ENCODE assay signal across 14 cellular contexts in the genomic region with DNA sequence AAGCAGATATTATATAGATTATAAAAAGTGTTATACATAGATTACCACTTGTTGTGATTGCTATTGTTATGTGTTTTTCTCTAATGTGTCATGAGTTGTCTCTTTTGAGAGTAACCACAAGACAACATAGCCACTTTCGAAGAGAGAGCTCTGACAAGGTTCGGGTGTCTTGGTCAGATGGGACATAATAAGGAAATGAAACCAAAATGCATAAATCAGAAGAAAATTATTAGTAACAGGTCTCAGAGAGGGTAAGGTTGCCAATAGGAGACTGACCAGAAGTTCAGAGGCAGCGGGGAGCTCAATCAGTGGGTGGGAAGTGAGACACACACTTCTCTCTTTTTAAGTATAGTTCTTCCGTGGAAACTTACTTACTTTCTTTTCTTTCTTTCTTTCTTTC.
DNase-seq lines count a peak whose midpoint lies in the region; ATAC-seq and TF ChIP-seq lines count a peak whose summit lies in the region.
"Had no signal": no experiment of that assay in that cellular context is flagged by ENCODE, and none has a peak within 500 bp of the region (broad histone marks: within the 10 kb centered on the region; RNA-seq: fewer than 3 reads in every experiment).

No MANE protein-coding gene starts in this region.

- 79 to 85% (median 81%) methylated on average over 4 of the region's 4 CpGs for WGBS in adrenal gland, 4 donors

- no peak for DNase-seq in mesothelial cell of epicardium (ENCODE audit: low spot score in 2 of 2, unreplicated experiment in 2 of 2)
- DNase-seq in adrenal gland: no peak
- DNase-seq in NCI-H1092 (lab: John Stamatoyannopoulos, UW): no peak
- DNase-seq in pons (ENCODE audit: low spot score): no peak
- DNase-seq: BE2C, dermis blood vessel endothelial cell, foreskin melanocyte, NCI-H524 treated with DMSO at 0.1 percent for 48 hours had no signal

- H3K4me3 Mint-ChIP-seq in mesothelial cell of epicardium: no peak overlapping the region

- H3K4me1 Mint-ChIP-seq in mesothelial cell of epicardium: peaks cover 7% of the 10 kb centered on the region

- intact Hi-C loops in adrenal gland (cut with DNase I): no loop called here

- no peaks in the 10 kb centered on the region for H3K9me3 ChIP-seq in adrenal gland (replicated peaks in 1 of 3)
- H3K9me3 ChIP-seq: BE2C had no signal

- no peaks in the 10 kb centered on the region for H3K36me3 ChIP-seq in adrenal gland (replicated peaks in 1 of 2)
- H3K36me3 ChIP-seq: BE2C had no signal

- no peak for TF ChIP-seq POLR2A in adrenal gland (IDR thresholded peaks at IDR 0.05)

- peak; percentile 100 for ATAC-seq in GM18499 (IDR thresholded peaks at IDR 0.05; ENCODE audit: insufficient read depth, unreplicated experiment)
- peak; percentile 91 for ATAC-seq in GM19463 (IDR thresholded peaks at IDR 0.05; ENCODE audit: unreplicated experiment)
- peak; percentile 99 for ATAC-seq in HG02885 (IDR thresholded peaks at IDR 0.05; ENCODE audit: poor library complexity, unreplicated experiment)
- peak; percentile 99 for ATAC-seq in HG03565 (IDR thresholded peaks at IDR 0.05; ENCODE audit: unreplicated experiment)
- ATAC-seq: activated naive CD4-positive, alpha-beta T cell treated with anti-CD3 and anti-CD28 coated beads, Interleukin-2, amount 50 U/mL, for 72 hours; HCT116 had no signal

- H3K27me3 Mint-ChIP-seq in mesothelial cell of epicardium (ENCODE audit: low read depth): peaks cover 14% of the 10 kb centered on the region

- no peaks in the 10 kb centered on the region for H3K27me3 ChIP-seq in adrenal gland
- H3K27me3 ChIP-seq: BE2C had no signal

- H3K4me1 ChIP-seq in adrenal gland (replicated peaks in 1 of 2): no peaks in the 10 kb centered on the region
- H3K4me1 ChIP-seq: BE2C had no signal

- no peak overlapping the region for H3K27ac Mint-ChIP-seq in mesothelial cell of epicardium
- H3K27ac Mint-ChIP-seq: activated naive CD4-positive, alpha-beta T cell treated with anti-CD3 and anti-CD28 coated beads, Interleukin-2, amount 50 U/mL, for 72 hours had no signal

- H3K36me3 Mint-ChIP-seq in mesothelial cell of epicardium: no peaks in the 10 kb centered on the region
- H3K36me3 Mint-ChIP-seq: activated naive CD4-positive, alpha-beta T cell treated with anti-CD3 and anti-CD28 coated beads, Interleukin-2, amount 50 U/mL, for 72 hours had no signal

- no peak overlapping the region for H3K4me3 ChIP-seq in adrenal gland

- TF ChIP-seq CTCF in mesothelial cell of epicardium (IDR thresholded peaks at IDR 0.05; ENCODE audit: unreplicated experiment) (no peak), adrenal gland (IDR thresholded peaks at IDR 0.05) (no peak)

- H3K9me3 Mint-ChIP-seq in mesothelial cell of epicardium: no peaks in the 10 kb centered on the region

- H3K27ac ChIP-seq in adrenal gland: no peak overlapping the region
